Comparison of ENCODE assay signal across 1 cellular context in the genomic region with DNA sequence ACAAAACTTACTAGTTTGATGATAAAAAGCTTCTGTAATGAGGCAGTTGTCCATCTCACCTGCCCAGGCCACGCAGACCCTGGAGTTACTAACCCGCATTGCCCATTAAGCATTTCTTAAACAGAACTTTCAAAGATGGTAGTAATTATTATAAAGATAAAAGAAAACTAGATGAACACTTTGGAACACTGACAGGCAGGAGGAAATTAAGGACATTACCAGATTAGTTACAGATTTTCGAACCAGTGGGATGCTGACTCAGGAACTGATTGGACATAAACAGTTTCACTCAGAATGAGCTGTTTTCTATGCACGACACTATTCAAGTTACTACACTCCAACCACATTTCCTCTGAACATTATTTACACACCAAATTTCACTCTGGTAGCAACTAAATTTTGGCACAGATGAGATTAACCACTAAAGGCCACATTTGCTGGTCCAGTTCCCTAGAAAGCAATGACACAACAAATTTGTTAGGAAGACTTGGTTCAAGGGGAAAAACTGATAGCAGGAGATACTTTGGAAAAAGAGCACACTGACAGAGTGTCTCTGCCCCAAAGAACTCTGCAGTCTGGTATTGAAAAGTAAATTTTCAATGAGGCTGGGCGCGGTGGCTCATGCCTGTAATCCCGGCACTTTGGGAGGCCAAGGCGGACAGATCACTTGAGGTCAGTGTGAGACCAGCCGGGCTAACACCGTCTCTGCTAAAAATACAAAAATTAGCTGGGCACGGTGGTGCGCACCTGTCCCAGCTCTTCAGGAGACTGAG.
A peak's percentile ranks its signal among the peaks of the same experiment; 100 is the strongest.
TF ChIP-seq lines count a peak whose summit lies in the region.

No MANE protein-coding gene starts in this region.

TF ChIP-seq in HepG2, 621 proteins besides CTCF, POLR2A, EP300 and RAD21 (continues in another document):
- TF ChIP-seq, protein P1, sequence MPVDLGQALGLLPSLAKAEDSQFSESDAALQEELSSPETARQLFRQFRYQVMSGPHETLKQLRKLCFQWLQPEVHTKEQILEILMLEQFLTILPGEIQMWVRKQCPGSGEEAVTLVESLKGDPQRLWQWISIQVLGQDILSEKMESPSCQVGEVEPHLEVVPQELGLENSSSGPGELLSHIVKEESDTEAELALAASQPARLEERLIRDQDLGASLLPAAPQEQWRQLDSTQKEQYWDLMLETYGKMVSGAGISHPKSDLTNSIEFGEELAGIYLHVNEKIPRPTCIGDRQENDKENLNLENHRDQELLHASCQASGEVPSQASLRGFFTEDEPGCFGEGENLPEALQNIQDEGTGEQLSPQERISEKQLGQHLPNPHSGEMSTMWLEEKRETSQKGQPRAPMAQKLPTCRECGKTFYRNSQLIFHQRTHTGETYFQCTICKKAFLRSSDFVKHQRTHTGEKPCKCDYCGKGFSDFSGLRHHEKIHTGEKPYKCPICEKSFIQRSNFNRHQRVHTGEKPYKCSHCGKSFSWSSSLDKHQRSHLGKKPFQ (CRISPR knock-in tag; IDR thresholded peaks at IDR 0.05; ENCODE audit: insufficient replicate concordance): no peak
- no peak for TF ChIP-seq ZNF550 (CRISPR knock-in tag; IDR thresholded peaks at IDR 0.05; ENCODE audit: borderline replicate concordance)
- TF ChIP-seq, protein P2, sequence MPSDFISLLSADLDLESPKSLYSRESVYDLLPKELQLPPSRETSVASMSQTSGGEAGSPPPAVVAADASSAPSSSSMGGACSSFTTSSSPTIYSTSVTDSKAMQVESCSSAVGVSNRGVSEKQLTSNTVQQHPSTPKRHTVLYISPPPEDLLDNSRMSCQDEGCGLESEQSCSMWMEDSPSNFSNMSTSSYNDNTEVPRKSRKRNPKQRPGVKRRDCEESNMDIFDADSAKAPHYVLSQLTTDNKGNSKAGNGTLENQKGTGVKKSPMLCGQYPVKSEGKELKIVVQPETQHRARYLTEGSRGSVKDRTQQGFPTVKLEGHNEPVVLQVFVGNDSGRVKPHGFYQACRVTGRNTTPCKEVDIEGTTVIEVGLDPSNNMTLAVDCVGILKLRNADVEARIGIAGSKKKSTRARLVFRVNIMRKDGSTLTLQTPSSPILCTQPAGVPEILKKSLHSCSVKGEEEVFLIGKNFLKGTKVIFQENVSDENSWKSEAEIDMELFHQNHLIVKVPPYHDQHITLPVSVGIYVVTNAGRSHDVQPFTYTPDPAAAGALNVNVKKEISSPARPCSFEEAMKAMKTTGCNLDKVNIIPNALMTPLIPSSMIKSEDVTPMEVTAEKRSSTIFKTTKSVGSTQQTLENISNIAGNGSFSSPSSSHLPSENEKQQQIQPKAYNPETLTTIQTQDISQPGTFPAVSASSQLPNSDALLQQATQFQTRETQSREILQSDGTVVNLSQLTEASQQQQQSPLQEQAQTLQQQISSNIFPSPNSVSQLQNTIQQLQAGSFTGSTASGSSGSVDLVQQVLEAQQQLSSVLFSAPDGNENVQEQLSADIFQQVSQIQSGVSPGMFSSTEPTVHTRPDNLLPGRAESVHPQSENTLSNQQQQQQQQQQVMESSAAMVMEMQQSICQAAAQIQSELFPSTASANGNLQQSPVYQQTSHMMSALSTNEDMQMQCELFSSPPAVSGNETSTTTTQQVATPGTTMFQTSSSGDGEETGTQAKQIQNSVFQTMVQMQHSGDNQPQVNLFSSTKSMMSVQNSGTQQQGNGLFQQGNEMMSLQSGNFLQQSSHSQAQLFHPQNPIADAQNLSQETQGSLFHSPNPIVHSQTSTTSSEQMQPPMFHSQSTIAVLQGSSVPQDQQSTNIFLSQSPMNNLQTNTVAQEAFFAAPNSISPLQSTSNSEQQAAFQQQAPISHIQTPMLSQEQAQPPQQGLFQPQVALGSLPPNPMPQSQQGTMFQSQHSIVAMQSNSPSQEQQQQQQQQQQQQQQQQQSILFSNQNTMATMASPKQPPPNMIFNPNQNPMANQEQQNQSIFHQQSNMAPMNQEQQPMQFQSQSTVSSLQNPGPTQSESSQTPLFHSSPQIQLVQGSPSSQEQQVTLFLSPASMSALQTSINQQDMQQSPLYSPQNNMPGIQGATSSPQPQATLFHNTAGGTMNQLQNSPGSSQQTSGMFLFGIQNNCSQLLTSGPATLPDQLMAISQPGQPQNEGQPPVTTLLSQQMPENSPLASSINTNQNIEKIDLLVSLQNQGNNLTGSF (CRISPR knock-in tag; IDR thresholded peaks at IDR 0.05): 0 out of 2 replicates have a peak, but pooled peaks have one; percentile 53
- no peak for TF ChIP-seq ZMYM2 (CRISPR knock-in tag; IDR thresholded peaks at IDR 0.05)
- TF ChIP-seq NKX3-1 (CRISPR knock-in tag; IDR thresholded peaks at IDR 0.05): no peak
- 0 out of 2 replicates have a peak, but pooled peaks have one; percentile 2 for TF ChIP-seq ZNF12 (CRISPR knock-in tag; IDR thresholded peaks at IDR 0.05)
- TF ChIP-seq RORA (CRISPR knock-in tag; IDR thresholded peaks at IDR 0.05): no peak
- no peak for TF ChIP-seq MATR3 (CRISPR knock-in tag; IDR thresholded peaks at IDR 0.05)
- TF ChIP-seq, protein P3, sequence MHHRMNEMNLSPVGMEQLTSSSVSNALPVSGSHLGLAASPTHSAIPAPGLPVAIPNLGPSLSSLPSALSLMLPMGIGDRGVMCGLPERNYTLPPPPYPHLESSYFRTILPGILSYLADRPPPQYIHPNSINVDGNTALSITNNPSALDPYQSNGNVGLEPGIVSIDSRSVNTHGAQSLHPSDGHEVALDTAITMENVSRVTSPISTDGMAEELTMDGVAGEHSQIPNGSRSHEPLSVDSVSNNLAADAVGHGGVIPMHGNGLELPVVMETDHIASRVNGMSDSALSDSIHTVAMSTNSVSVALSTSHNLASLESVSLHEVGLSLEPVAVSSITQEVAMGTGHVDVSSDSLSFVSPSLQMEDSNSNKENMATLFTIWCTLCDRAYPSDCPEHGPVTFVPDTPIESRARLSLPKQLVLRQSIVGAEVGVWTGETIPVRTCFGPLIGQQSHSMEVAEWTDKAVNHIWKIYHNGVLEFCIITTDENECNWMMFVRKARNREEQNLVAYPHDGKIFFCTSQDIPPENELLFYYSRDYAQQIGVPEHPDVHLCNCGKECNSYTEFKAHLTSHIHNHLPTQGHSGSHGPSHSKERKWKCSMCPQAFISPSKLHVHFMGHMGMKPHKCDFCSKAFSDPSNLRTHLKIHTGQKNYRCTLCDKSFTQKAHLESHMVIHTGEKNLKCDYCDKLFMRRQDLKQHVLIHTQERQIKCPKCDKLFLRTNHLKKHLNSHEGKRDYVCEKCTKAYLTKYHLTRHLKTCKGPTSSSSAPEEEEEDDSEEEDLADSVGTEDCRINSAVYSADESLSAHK (CRISPR knock-in tag; IDR thresholded peaks at IDR 0.05; ENCODE audit: borderline replicate concordance): no peak
- TF ChIP-seq ZKSCAN8 (CRISPR knock-in tag; IDR thresholded peaks at IDR 0.05; ENCODE audit: borderline replicate concordance): no peak
- no peak for TF ChIP-seq ZNF652 (CRISPR knock-in tag; IDR thresholded peaks at IDR 0.05; ENCODE audit: borderline replicate concordance, low read depth)
- no peak for TF ChIP-seq ZNF816 (CRISPR knock-in tag; IDR thresholded peaks at IDR 0.05; ENCODE audit: borderline replicate concordance)
- no peak for TF ChIP-seq EED (CRISPR knock-in tag; IDR thresholded peaks at IDR 0.05)
- TF ChIP-seq ETV6 (CRISPR knock-in tag; conservative IDR thresholded peaks at IDR 0.05): 0 out of 2 replicates have a peak, but pooled peaks have one; percentile 46
- TF ChIP-seq, protein P4, sequence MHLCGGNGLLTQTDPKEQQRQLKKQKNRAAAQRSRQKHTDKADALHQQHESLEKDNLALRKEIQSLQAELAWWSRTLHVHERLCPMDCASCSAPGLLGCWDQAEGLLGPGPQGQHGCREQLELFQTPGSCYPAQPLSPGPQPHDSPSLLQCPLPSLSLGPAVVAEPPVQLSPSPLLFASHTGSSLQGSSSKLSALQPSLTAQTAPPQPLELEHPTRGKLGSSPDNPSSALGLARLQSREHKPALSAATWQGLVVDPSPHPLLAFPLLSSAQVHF (CRISPR knock-in tag; IDR thresholded peaks at IDR 0.05): no peak
- no peak for TF ChIP-seq NFIB (CRISPR knock-in tag; IDR thresholded peaks at IDR 0.05; ENCODE audit: borderline replicate concordance)
- no peak for TF ChIP-seq ZSCAN31 (CRISPR knock-in tag; IDR thresholded peaks at IDR 0.05; ENCODE audit: low read depth)
- TF ChIP-seq ZKSCAN5 (CRISPR knock-in tag; IDR thresholded peaks at IDR 0.05): no peak
- TF ChIP-seq, protein P5, sequence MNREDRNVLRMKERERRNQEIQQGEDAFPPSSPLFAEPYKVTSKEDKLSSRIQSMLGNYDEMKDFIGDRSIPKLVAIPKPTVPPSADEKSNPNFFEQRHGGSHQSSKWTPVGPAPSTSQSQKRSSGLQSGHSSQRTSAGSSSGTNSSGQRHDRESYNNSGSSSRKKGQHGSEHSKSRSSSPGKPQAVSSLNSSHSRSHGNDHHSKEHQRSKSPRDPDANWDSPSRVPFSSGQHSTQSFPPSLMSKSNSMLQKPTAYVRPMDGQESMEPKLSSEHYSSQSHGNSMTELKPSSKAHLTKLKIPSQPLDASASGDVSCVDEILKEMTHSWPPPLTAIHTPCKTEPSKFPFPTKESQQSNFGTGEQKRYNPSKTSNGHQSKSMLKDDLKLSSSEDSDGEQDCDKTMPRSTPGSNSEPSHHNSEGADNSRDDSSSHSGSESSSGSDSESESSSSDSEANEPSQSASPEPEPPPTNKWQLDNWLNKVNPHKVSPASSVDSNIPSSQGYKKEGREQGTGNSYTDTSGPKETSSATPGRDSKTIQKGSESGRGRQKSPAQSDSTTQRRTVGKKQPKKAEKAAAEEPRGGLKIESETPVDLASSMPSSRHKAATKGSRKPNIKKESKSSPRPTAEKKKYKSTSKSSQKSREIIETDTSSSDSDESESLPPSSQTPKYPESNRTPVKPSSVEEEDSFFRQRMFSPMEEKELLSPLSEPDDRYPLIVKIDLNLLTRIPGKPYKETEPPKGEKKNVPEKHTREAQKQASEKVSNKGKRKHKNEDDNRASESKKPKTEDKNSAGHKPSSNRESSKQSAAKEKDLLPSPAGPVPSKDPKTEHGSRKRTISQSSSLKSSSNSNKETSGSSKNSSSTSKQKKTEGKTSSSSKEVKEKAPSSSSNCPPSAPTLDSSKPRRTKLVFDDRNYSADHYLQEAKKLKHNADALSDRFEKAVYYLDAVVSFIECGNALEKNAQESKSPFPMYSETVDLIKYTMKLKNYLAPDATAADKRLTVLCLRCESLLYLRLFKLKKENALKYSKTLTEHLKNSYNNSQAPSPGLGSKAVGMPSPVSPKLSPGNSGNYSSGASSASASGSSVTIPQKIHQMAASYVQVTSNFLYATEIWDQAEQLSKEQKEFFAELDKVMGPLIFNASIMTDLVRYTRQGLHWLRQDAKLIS (CRISPR knock-in tag; IDR thresholded peaks at IDR 0.05): no peak; the same call in 1 of the 2 replicates
- no peak for TF ChIP-seq ARHGAP35 (CRISPR knock-in tag; IDR thresholded peaks at IDR 0.05; ENCODE audit: borderline replicate concordance)
- peak; percentile 13 for TF ChIP-seq RBM39 (IDR thresholded peaks at IDR 0.05; ENCODE audit: low read depth, low read length, poor library complexity, severe bottlenecking)
- TF ChIP-seq ETV5 (CRISPR knock-in tag; IDR thresholded peaks at IDR 0.05; ENCODE audit: borderline replicate concordance): no peak
- no peak for TF ChIP-seq CBX2 (IDR thresholded peaks at IDR 0.05; ENCODE audit: low read depth, low read length)
- TF ChIP-seq CBX2 (CRISPR knock-in tag; IDR thresholded peaks at IDR 0.05; ENCODE audit: low read depth): no peak
- no peak for TF ChIP-seq RFX1 (IDR thresholded peaks at IDR 0.05)
- TF ChIP-seq ERF (CRISPR knock-in tag; IDR thresholded peaks at IDR 0.05): no peak
- no peak for TF ChIP-seq SAP130 (CRISPR knock-in tag; IDR thresholded peaks at IDR 0.05; ENCODE audit: low read depth)
- TF ChIP-seq ZNF670 (CRISPR knock-in tag; IDR thresholded peaks at IDR 0.05; ENCODE audit: borderline replicate concordance): no peak
- no peak for TF ChIP-seq ZNF124 (CRISPR knock-in tag; IDR thresholded peaks at IDR 0.05)
- TF ChIP-seq POLR2AphosphoS5 (IDR thresholded peaks at IDR 0.05; ENCODE audit: low read depth, low read length): peak; percentile 71; the same call in 1 of the 2 replicates
- TF ChIP-seq ZNF720 (CRISPR knock-in tag; IDR thresholded peaks at IDR 0.05): no peak
- TF ChIP-seq, protein P6, sequence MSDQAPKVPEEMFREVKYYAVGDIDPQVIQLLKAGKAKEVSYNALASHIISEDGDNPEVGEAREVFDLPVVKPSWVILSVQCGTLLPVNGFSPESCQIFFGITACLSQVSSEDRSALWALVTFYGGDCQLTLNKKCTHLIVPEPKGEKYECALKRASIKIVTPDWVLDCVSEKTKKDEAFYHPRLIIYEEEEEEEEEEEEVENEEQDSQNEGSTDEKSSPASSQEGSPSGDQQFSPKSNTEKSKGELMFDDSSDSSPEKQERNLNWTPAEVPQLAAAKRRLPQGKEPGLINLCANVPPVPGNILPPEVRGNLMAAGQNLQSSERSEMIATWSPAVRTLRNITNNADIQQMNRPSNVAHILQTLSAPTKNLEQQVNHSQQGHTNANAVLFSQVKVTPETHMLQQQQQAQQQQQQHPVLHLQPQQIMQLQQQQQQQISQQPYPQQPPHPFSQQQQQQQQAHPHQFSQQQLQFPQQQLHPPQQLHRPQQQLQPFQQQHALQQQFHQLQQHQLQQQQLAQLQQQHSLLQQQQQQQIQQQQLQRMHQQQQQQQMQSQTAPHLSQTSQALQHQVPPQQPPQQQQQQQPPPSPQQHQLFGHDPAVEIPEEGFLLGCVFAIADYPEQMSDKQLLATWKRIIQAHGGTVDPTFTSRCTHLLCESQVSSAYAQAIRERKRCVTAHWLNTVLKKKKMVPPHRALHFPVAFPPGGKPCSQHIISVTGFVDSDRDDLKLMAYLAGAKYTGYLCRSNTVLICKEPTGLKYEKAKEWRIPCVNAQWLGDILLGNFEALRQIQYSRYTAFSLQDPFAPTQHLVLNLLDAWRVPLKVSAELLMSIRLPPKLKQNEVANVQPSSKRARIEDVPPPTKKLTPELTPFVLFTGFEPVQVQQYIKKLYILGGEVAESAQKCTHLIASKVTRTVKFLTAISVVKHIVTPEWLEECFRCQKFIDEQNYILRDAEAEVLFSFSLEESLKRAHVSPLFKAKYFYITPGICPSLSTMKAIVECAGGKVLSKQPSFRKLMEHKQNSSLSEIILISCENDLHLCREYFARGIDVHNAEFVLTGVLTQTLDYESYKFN (CRISPR knock-in tag; conservative IDR thresholded peaks at IDR 0.05): no peak
- no peak for TF ChIP-seq MXD4 (CRISPR knock-in tag; IDR thresholded peaks at IDR 0.05)
- TF ChIP-seq ZNF234 (CRISPR knock-in tag; conservative IDR thresholded peaks at IDR 0.05): no peak
- TF ChIP-seq TSC22D2 (CRISPR knock-in tag; IDR thresholded peaks at IDR 0.05; ENCODE audit: borderline replicate concordance): no peak
- no peak for TF ChIP-seq ZNF619 (CRISPR knock-in tag; IDR thresholded peaks at IDR 0.05)
- peak; percentile 33; the same call in 1 of the 2 replicates for TF ChIP-seq ZNF841 (CRISPR knock-in tag; IDR thresholded peaks at IDR 0.05; ENCODE audit: borderline replicate concordance)
- TF ChIP-seq, protein P7, sequence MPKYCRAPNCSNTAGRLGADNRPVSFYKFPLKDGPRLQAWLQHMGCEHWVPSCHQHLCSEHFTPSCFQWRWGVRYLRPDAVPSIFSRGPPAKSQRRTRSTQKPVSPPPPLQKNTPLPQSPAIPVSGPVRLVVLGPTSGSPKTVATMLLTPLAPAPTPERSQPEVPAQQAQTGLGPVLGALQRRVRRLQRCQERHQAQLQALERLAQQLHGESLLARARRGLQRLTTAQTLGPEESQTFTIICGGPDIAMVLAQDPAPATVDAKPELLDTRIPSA (CRISPR knock-in tag; IDR thresholded peaks at IDR 0.05; ENCODE audit: borderline replicate concordance): no peak
- TF ChIP-seq ZFX (CRISPR knock-in tag; IDR thresholded peaks at IDR 0.05; ENCODE audit: low read depth): no peak
- no peak for TF ChIP-seq YEATS2 (CRISPR knock-in tag; IDR thresholded peaks at IDR 0.05; ENCODE audit: borderline replicate concordance)
- TF ChIP-seq KDM6A (CRISPR knock-in tag; IDR thresholded peaks at IDR 0.05; ENCODE audit: low read depth): no peak
- no peak for TF ChIP-seq NR3C1 (CRISPR knock-in tag; IDR thresholded peaks at IDR 0.05)
- TF ChIP-seq IRX3 (CRISPR knock-in tag; IDR thresholded peaks at IDR 0.05; ENCODE audit: borderline replicate concordance, low read depth): peak; percentile 64; the same call in 1 of the 2 replicates
- 0 out of 2 replicates have a peak, but pooled peaks have one; percentile 34 for TF ChIP-seq FOXC1 (CRISPR knock-in tag; IDR thresholded peaks at IDR 0.05; ENCODE audit: borderline replicate concordance)
- TF ChIP-seq ZFYVE20 (CRISPR knock-in tag; IDR thresholded peaks at IDR 0.05; ENCODE audit: borderline replicate concordance, low read depth): no peak
